ENCODE assay signal across 2 cellular contexts in the genomic region with DNA sequence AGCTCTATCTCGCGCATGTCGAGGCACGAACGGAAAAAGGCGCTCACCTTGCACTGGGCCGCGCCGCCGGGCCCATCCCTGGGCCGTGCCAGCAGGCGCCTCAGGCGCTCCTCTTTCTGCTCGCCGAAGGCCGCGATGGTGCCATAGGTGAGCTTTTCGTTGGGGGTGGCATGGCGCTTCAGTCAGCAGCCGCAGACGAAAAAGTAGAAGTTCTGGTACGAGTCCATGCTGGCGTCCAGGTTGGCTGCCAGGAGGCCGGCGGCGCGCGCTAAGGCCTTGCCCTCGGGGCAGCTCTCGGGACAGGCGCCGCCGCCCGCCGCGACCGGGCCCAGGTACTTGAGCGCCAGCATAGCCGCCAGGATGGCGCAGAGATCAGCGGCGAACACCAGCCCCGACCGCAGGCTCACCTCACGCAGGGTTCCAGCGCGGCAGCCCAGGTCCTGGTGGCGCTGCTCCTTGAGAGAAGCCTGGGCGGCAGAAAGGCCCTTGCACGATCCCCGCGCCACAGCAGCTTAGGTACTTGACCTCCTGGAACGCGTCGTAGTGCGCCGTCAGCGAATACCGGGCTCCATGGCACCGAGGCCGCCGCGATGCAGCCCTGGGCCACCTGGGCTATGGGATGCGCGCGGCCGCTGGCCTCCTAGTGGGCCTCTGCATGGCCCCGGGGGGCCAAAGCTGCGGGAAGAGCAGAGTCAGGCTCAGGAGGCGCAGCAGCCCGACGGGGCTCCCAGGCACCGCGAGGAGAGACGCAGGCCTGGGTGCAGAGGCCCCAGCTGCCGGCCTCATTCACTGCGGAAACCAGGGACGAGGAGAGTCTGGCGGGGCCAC.
TF ChIP-seq lines count a peak whose summit lies in the region.

No MANE protein-coding gene starts in this region.

TF ChIP-seq in GM23338, 12 proteins besides CTCF, POLR2A, EP300 and RAD21 (continued from another document):
- TF ChIP-seq, protein P1, sequence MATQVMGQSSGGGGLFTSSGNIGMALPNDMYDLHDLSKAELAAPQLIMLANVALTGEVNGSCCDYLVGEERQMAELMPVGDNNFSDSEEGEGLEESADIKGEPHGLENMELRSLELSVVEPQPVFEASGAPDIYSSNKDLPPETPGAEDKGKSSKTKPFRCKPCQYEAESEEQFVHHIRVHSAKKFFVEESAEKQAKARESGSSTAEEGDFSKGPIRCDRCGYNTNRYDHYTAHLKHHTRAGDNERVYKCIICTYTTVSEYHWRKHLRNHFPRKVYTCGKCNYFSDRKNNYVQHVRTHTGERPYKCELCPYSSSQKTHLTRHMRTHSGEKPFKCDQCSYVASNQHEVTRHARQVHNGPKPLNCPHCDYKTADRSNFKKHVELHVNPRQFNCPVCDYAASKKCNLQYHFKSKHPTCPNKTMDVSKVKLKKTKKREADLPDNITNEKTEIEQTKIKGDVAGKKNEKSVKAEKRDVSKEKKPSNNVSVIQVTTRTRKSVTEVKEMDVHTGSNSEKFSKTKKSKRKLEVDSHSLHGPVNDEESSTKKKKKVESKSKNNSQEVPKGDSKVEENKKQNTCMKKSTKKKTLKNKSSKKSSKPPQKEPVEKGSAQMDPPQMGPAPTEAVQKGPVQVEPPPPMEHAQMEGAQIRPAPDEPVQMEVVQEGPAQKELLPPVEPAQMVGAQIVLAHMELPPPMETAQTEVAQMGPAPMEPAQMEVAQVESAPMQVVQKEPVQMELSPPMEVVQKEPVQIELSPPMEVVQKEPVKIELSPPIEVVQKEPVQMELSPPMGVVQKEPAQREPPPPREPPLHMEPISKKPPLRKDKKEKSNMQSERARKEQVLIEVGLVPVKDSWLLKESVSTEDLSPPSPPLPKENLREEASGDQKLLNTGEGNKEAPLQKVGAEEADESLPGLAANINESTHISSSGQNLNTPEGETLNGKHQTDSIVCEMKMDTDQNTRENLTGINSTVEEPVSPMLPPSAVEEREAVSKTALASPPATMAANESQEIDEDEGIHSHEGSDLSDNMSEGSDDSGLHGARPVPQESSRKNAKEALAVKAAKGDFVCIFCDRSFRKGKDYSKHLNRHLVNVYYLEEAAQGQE (IDR thresholded peaks at IDR 0.05; ENCODE audit: unreplicated experiment): no peak
- TF ChIP-seq STAT1 (IDR thresholded peaks at IDR 0.05; ENCODE audit: unreplicated experiment): no peak
TF ChIP-seq in GM23338: peak in this region for 2.

TF ChIP-seq in neural cell, 6 proteins besides CTCF, POLR2A, EP300 and RAD21 (continued from another document):
- no peak for TF ChIP-seq TAF1 (IDR thresholded peaks at IDR 0.05; ENCODE audit: low read depth)
- no peak for TF ChIP-seq POLR2AphosphoS5 (IDR thresholded peaks at IDR 0.05)
TF ChIP-seq in neural cell: peak in this region for 0.
